Comparison of ENCODE assay signal across 30 cellular contexts in genomic region chr16:11605564-11605886, GRCh38. TPM values are rescaled to one million over a fixed set of nuclear protein-coding genes. Genes with fewer than 3 reads are reported as not detected.
A peak's percentile ranks its signal among the peaks of the same experiment; 100 is the strongest.
DNase-seq lines count a peak whose midpoint lies in the region; ATAC-seq, FAIRE-seq and TF ChIP-seq lines count a peak whose summit lies in the region.
"Had no signal": no experiment of that assay in that cellular context is flagged by ENCODE, and none has a peak within 500 bp of the region (broad histone marks: within the 10 kb centered on the region; RNA-seq: fewer than 3 reads in every experiment).

No MANE protein-coding gene starts in this region.

- H4K5ac ChIP-seq in H1 (ENCODE audit: insufficient read length, low read depth, low read length), result no peak overlapping the region

- no peak overlapping the region for H3K18ac ChIP-seq in H1 (ENCODE audit: extremely low read depth, low read length)

- H2AFZ ChIP-seq in H1 (ENCODE audit: low read length), result no peak overlapping the region
- H2AFZ ChIP-seq in neural progenitor cell (replicated peaks), result peak overlapping the region; percentile 63

- no peak overlapping the region for H2AK5ac ChIP-seq in H1 (ENCODE audit: low read depth, low read length)

- peaks cover 42% of the 10 kb centered on the region for H3F3A ChIP-seq in neural progenitor cell (ENCODE audit: low read depth)

- H3K23ac ChIP-seq in H1 (ENCODE audit: insufficient read length), result no peak overlapping the region

- no peak overlapping the region for H3K4ac ChIP-seq in H1 (replicated peaks; ENCODE audit: insufficient read length, low read depth, low read length)

- H4K8ac ChIP-seq in H1 (ENCODE audit: extremely low read depth, insufficient read depth, low read length), result no peak overlapping the region

- no peaks in the 10 kb centered on the region for H4K20me1 ChIP-seq in H1 (replicated peaks in 1 of 2; ENCODE audit: control insufficient read depth in 1 of 2, insufficient read depth in 2 of 2, low read length in 2 of 2)
- no peaks in the 10 kb centered on the region for H4K20me1 ChIP-seq in neural progenitor cell (ENCODE audit: low read depth)
- H4K20me1 ChIP-seq: BLaER1 had no signal

- peak overlapping the region; percentile 54 for H3K27ac ChIP-seq in adipose tissue (ENCODE audit: low read depth, low read length)
- no peak overlapping the region for H3K27ac ChIP-seq in H1 (ENCODE audit: low read depth, low read length)
- H3K27ac ChIP-seq in neural progenitor cell, result no peak overlapping the region
- H3K27ac ChIP-seq in transverse colon, result peak overlapping the region; percentile 54 to 64 (median 62)
- no peak overlapping the region for H3K27ac ChIP-seq in foreskin keratinocyte
- H3K27ac ChIP-seq: BLaER1, HL-60 had no signal

- H3K23me2 ChIP-seq in H1 (ENCODE audit: low read depth, low read length), result no peaks in the 10 kb centered on the region

- no peaks in the 10 kb centered on the region for H3K79me2 ChIP-seq in H1 (ENCODE audit: control insufficient read depth in 1 of 2, insufficient read depth in 2 of 2, low read length in 2 of 2)
- no peaks in the 10 kb centered on the region for H3K79me2 ChIP-seq in neural progenitor cell (ENCODE audit: low read depth)

- 83 to 94% (median 86%) methylated on average over 8 of the region's 8 CpGs for WGBS in adipose tissue, 3 donors
- 97% methylated on average over 8 of the region's 8 CpGs; no CpG with 5 or more reads in 1 of the 2 experiments for WGBS in H1 (ENCODE audit: extremely low coverage in 1 of 2, insufficient coverage in 1 of 2, insufficient read length in 1 of 2, insufficient replicate concordance in 2 of 2, low coverage in 1 of 2, low lambda C conversion rate in 2 of 2, missing lambda C conversion rate in 1 of 2), 2 experiments
- 84 to 88% methylated on average over 7 to 8 of the region's 8 CpGs for WGBS in transverse colon (ENCODE audit: low coverage in 1 of 2), 2 donors

- H2BK20ac ChIP-seq in H1 (ENCODE audit: low read length), result no peak overlapping the region

- no peak overlapping the region for H2BK12ac ChIP-seq in H1 (ENCODE audit: low read depth, low read length)

- H2BK5ac ChIP-seq in H1 (ENCODE audit: low read depth, low read length), result no peak overlapping the region; the same call in 1 of the 2 replicates

- H3K9me3 ChIP-seq in H1 (ENCODE audit: insufficient read depth in 2 of 2, low read depth in 1 of 2, low read length in 1 of 2), result no peaks in the 10 kb centered on the region
- no peaks in the 10 kb centered on the region for H3K9me3 ChIP-seq in neural progenitor cell (ENCODE audit: low read depth)
- no peaks in the 10 kb centered on the region for H3K9me3 ChIP-seq in transverse colon
- H3K9me3 ChIP-seq: BLaER1, esophagus squamous epithelium, tibial artery had no signal

- H3K27ac Mint-ChIP-seq in neural progenitor cell, result peak overlapping the region; percentile 87
- H3K27ac Mint-ChIP-seq: activated T-cell treated with anti-CD3 and anti-CD28 coated beads, Interleukin-2, amount 50 U/mL, for 72 hours; T-helper 1 cell treated with Interleukin-12 subunit alpha and Interleukin-12 subunit beta and Interleukin-4 antibody, amounts not matched to agents 30 μg/mL and 1 μg/mL, for 36 hours had no signal

- CTCF ChIA-PET in H1 (lab: Charles Lee; ENCODE audit: partially characterized antibody), result interaction anchor here (0.9 to 3.2 kb wide), 4 partner anchors 21 to 73 kb away, joined by 3 to 15 read pairs (median 4); no protein-coding TSS in a partner anchor

- TF ChIP-seq CTCF in H1 (IDR thresholded peaks at IDR 0.05; ENCODE audit: control extremely low read depth in 1 of 3, insufficient read depth in 1 of 3, low read depth in 1 of 3, low read length in 3 of 3) (no peak), neural progenitor cell (IDR thresholded peaks at IDR 0.05) (no peak), transverse colon (IDR thresholded peaks at IDR 0.05) (no peak), foreskin keratinocyte (conservative IDR thresholded peaks at IDR 0.05) (no peak)

- ATAC-seq in HG03025 (IDR thresholded peaks at IDR 0.05; ENCODE audit: low FRiP score, unreplicated experiment) (no peak), foreskin keratinocyte (no peak)
- ATAC-seq: activated T-cell treated with anti-CD3 and anti-CD28 coated beads, Interleukin-2, amount 50 U/mL, for 72 hours; GM12878; SK-N-SH treated with all-trans-retinoic acid at 6 μM for 48 hours; stimulated activated naive CD8-positive, alpha-beta T cell treated with anti-CD3 and anti-CD28 coated beads, Interleukin-15, amount 100 ng/mL, for 72 hours had no signal

- in situ Hi-C loops in transverse colon (cut with MboI; ENCODE audit: low pct_ligation_motif_present in 1 of 4, low pct_unique_long_range_greater_than_20kb in 1 of 4, low sequenced_read_pairs in 3 of 4), result no loop called here

- H3K4me3 ChIP-seq in H1 (ENCODE audit: extremely low read depth in 1 of 4, insufficient read depth in 2 of 4, low read depth in 3 of 4, low read length in 4 of 4) (no peak overlapping the region), neural progenitor cell (no peak overlapping the region), transverse colon (no peak overlapping the region)
- H3K4me3 ChIP-seq: BLaER1, esophagus squamous epithelium, GM12878, tibial artery had no signal

- no peak for TF ChIP-seq RAD21 in H1 (IDR thresholded peaks at IDR 0.05 in 1 of 2, conservative IDR thresholded peaks at IDR 0.05 in 1 of 2; ENCODE audit: low read depth in 2 of 2, low read length in 2 of 2)

- H2BK120ac ChIP-seq in H1 (replicated peaks; ENCODE audit: low read depth, low read length), result no peak overlapping the region

- H3K4me1 ChIP-seq in H1 (replicated peaks in 1 of 4; ENCODE audit: control insufficient read depth in 3 of 4, insufficient read depth in 4 of 4, low read length in 3 of 4), result peaks cover 1 to 10% (median 3%) of the 10 kb centered on the region in 4 experiments
- peaks cover 30% of the 10 kb centered on the region for H3K4me1 ChIP-seq in neural progenitor cell
- H3K4me1 ChIP-seq in transverse colon, result peaks cover 0 to 29% (median 2%) of the 10 kb centered on the region in 4 donors
- H3K4me1 ChIP-seq in foreskin keratinocyte, result no peaks in the 10 kb centered on the region

- TF ChIP-seq EP300 in H1 (IDR thresholded peaks at IDR 0.05; ENCODE audit: borderline replicate concordance in 1 of 2, low read depth in 2 of 2, low read length in 2 of 2) (no peak), transverse colon (IDR thresholded peaks at IDR 0.05; ENCODE audit: low read depth) (no peak)

- H3K4me2 ChIP-seq in H1 (ENCODE audit: insufficient read depth in 1 of 2, low read depth in 2 of 2, low read length in 2 of 2) (no peak overlapping the region), neural progenitor cell (no peak overlapping the region)

- FAIRE-seq in H1 (lab: Jason Lieb, UNC), result no peak
- FAIRE-seq: GM12878, GM19239, H54, small intestine, TTC549 had no signal

- peaks cover 19% of the 10 kb centered on the region for H3K27me3 Mint-ChIP-seq in neural progenitor cell (ENCODE audit: insufficient read depth, low read depth)
- H3K27me3 Mint-ChIP-seq: central memory CD8-positive, alpha-beta T cell; stimulated activated naive CD8-positive, alpha-beta T cell treated with anti-CD3 and anti-CD28 coated beads, Interleukin-15, amount 100 ng/mL, for 72 hours had no signal

- no peak overlapping the region for H3K4me3 Mint-ChIP-seq in neural progenitor cell
- H3K4me3 Mint-ChIP-seq: activated T-cell treated with anti-CD3 and anti-CD28 coated beads, Interleukin-2, amount 50 U/mL, for 72 hours; central memory CD8-positive, alpha-beta T cell; stimulated activated naive CD8-positive, alpha-beta T cell treated with anti-CD3 and anti-CD28 coated beads, Interleukin-15, amount 100 ng/mL, for 72 hours; T-helper 1 cell treated with Interleukin-12 subunit alpha and Interleukin-12 subunit beta and Interleukin-4 antibody, amounts not matched to agents 30 μg/mL and 1 μg/mL, for 36 hours had no signal

- no peak overlapping the region for H3K14ac ChIP-seq in H1 (ENCODE audit: insufficient read length)

- TF ChIP-seq POLR2A in H1 (IDR thresholded peaks at IDR 0.05; ENCODE audit: control extremely low read depth in 1 of 2, low read depth in 2 of 2, low read length in 2 of 2) (no peak), transverse colon (IDR thresholded peaks at IDR 0.05) (no peak)

- H3K79me1 ChIP-seq in H1 (ENCODE audit: low read depth, low read length), result no peaks in the 10 kb centered on the region

- no peaks in the 10 kb centered on the region for H3K27me3 ChIP-seq in H1 (replicated peaks in 1 of 4; ENCODE audit: control insufficient read depth in 3 of 4, extremely low read depth in 1 of 4, insufficient read depth in 3 of 4, low read length in 3 of 4)
- no peaks in the 10 kb centered on the region for H3K27me3 ChIP-seq in neural progenitor cell
- H3K27me3 ChIP-seq in transverse colon, result no peaks in the 10 kb centered on the region
- no peaks in the 10 kb centered on the region for H3K27me3 ChIP-seq in foreskin keratinocyte
- H3K27me3 ChIP-seq: BLaER1, esophagus squamous epithelium had no signal

- H3K36me3 ChIP-seq in H1 (ENCODE audit: control insufficient read depth in 2 of 4, insufficient read depth in 4 of 4, low read length in 3 of 4) (no peaks in the 10 kb centered on the region), neural progenitor cell (no peaks in the 10 kb centered on the region), transverse colon (no peaks in the 10 kb centered on the region)
- H3K36me3 ChIP-seq: BLaER1, esophagus squamous epithelium, tibial artery had no signal

- intact Hi-C loops in transverse colon (cut with DNase I; ENCODE audit: low total_unique reads), result no loop called here

- H3K4me1 Mint-ChIP-seq in neural progenitor cell, result peaks cover 43% of the 10 kb centered on the region
- H3K4me1 Mint-ChIP-seq: central memory CD8-positive, alpha-beta T cell had no signal

- POLR2A ChIA-PET in H1 (lab: Charles Lee; ENCODE audit: partially characterized antibody), result interaction anchor here (1.0 kb wide), 1 partner anchor 8 kb away, joined by 4 read pairs; no protein-coding TSS in a partner anchor

- H3K9me3 Mint-ChIP-seq in neural progenitor cell, result no peaks in the 10 kb centered on the region
- H3K9me3 Mint-ChIP-seq: activated T-cell treated with anti-CD3 and anti-CD28 coated beads, Interleukin-2, amount 50 U/mL, for 72 hours; central memory CD8-positive, alpha-beta T cell; stimulated activated naive CD8-positive, alpha-beta T cell treated with anti-CD3 and anti-CD28 coated beads, Interleukin-15, amount 100 ng/mL, for 72 hours; T-helper 1 cell treated with Interleukin-12 subunit alpha and Interleukin-12 subunit beta and Interleukin-4 antibody, amounts not matched to agents 30 μg/mL and 1 μg/mL, for 36 hours had no signal

- H2BK15ac ChIP-seq in H1 (ENCODE audit: low read length), result 0 out of 2 replicates have a peak overlapping the region, but pooled peaks have one; percentile 65

- no peaks in the 10 kb centered on the region for H3K36me3 Mint-ChIP-seq in neural progenitor cell

- peak overlapping the region; percentile 38 for H4K91ac ChIP-seq in H1 (replicated peaks; ENCODE audit: insufficient read length, low read length)

- H3K9ac ChIP-seq in H1 (replicated peaks in 1 of 4; ENCODE audit: extremely low read depth in 1 of 4, low read depth in 3 of 4, low read length in 3 of 4) (no peak overlapping the region), neural progenitor cell (no peak overlapping the region)
- H3K9ac ChIP-seq: BLaER1 had no signal

- DNase-seq in H1 (ENCODE audit: low read depth in 1 of 2, low spot score in 2 of 2) (no peak), neural progenitor cell (ENCODE audit: low spot score) (no peak), transverse colon (no peak), foreskin keratinocyte (no peak)
- DNase-seq in activated CD4-positive, alpha-beta T cell treated with anti-CD3 and anti-CD28 coated beads for 4 hours, result no peak
- DNase-seq: activated CD4-positive, alpha-beta T cell treated with anti-CD3 and anti-CD28 coated beads, Interleukin-2, amount 50 U/mL, for 4 hours; activated T-cell treated with anti-CD3 and anti-CD28 coated beads, Interleukin-2, amount 50 U/mL, for 72 hours; DMS153; esophagus squamous epithelium; foreskin melanocyte; hippocampal formation; left colon; NCI-H1417 treated with DMSO at 0.1 percent for 48 hours; NCI-H2029 treated with DMSO at 0.1 percent for 48 hours; NCI-H226; Right ventricle myocardium superior; small intestine; stimulated activated naive CD8-positive, alpha-beta T cell treated with anti-CD3 and anti-CD28 coated beads, Interleukin-15, amount 100 ng/mL, for 72 hours; tibial artery had no signal

- no peak overlapping the region for H3K56ac ChIP-seq in H1 (replicated peaks; ENCODE audit: insufficient read length, low read depth, low read length)

RNA-seq across cellular contexts. Expression of gene LITAF, which starts 18.8 kb away (rescaled TPM):
- polyA plus RNA-seq in adipose tissue, result 100 to 1,000 TPM in 2 of 3 donors, 10 to 100 TPM in 1; 21.6 to 181 (median 148) TPM
- total RNA-seq in H1 (2021; fragmentation: NEBNext Ultra II Directional; extraction: Animal tissue kit (Norgen Biotek cat#: 25700)), result 160 and 165 TPM in 2 replicates
- polyA plus RNA-seq in H1 (2011; rRNA removed), result 205 and 315 TPM in 2 replicates
- 150 TPM for polyA plus RNA-seq in H1 (2011; cell fraction: cytosol; rRNA removed)
- polyA plus RNA-seq in H1 (2011; cell fraction: nucleus; rRNA removed), result 185 TPM
- polyA plus RNA-seq in H1 (2012, experiment 1 of 2), result 80.9 to 155 TPM (median 121 TPM) in 4 replicates
- 82.5 TPM for polyA plus RNA-seq in H1 (2012, experiment 2 of 2)
- 77.3 TPM for polyA plus RNA-seq in H1 (2013, experiment 1 of 2)
- 80.0 TPM for polyA plus RNA-seq in H1 (2013, experiment 2 of 2)
- polyA minus RNA-seq in H1 (2011; rRNA and poly(A)+ RNA removed), result 140 and 174 TPM in 2 replicates
- 85.9 TPM for polyA minus RNA-seq in H1 (2011; cell fraction: cytosol; rRNA and poly(A)+ RNA removed)
- polyA minus RNA-seq in H1 (2011; cell fraction: nucleus; rRNA and poly(A)+ RNA removed), result 78.8 TPM
- total RNA-seq in neural progenitor cell (ENCODE audit: low replicate concordance), result 42.5 and 50.0 TPM in 2 replicates
- total RNA-seq in transverse colon, result 100 to 1,000 TPM in 2 of 4 donors, 10 to 100 TPM in 2; 32.8 to 193 (median 101) TPM
- 91.8 and 109 TPM in 2 replicates for total RNA-seq in foreskin keratinocyte
- 83.9 and 86.1 TPM in 2 replicates for polyA plus RNA-seq in foreskin keratinocyte

Comparison
In these comparisons a context has a peak if more than half of its experiments do, and no peak if none do; other contexts are left out.
1. H3K27ac ChIP-seq: peak in adipose tissue (single experiment) and transverse colon (4 of 4); none in H1 (single experiment), neural progenitor cell (single experiment) and foreskin keratinocyte (single experiment).